9 cellular contexts compared by ENCODE assay signal in the genomic region with DNA sequence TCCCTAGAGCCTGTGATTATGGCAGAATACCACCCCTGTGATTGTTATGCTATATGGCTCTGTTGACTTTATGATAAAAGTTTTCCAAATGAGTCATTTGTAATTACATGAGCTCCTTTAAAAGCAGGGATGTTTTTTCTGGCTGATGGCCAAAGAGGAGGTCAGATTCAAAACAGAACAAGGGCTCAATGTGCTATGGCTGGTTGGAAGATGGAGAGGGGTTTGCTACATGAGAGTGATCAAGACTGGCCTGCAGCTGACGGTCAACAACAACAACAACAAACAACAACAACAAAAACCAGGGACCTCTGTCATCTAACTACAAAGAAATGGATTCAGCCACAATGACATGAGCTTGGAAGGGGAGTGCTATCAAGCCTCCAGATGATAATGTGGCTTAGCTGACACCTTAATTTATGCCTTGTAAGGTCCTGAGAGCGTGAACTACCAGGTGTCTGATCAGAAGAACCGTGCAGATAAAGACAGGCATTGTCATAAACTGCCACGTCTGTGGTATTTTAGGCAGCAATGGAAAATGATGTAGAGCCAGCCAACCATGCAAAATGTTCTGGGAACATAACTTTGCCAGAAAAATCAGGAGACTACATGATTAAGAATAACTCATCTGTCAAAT. TPM values are rescaled to one million over a fixed set of nuclear protein-coding genes. Genes with fewer than 3 reads are reported as not detected.
DNase-seq lines count a peak whose midpoint lies in the region; ATAC-seq and TF ChIP-seq lines count a peak whose summit lies in the region.
"Had no signal": no experiment of that assay in that cellular context is flagged by ENCODE, and none has a peak within 500 bp of the region (broad histone marks: within the 10 kb centered on the region; RNA-seq: fewer than 3 reads in every experiment).

No MANE protein-coding gene starts in this region.

- peak; percentile 87 for DNase-seq in M059J (ENCODE audit: low read depth)
- peak; percentile 10 for DNase-seq in T1000 (lab: John Stamatoyannopoulos, UW)
- DNase-seq in kidney glomerular epithelial cell (lab: John Stamatoyannopoulos, UW) = peak; percentile 78
- no peak for DNase-seq in NK-92 (lab: John Stamatoyannopoulos, UW; ENCODE audit: unreplicated experiment)
- no peak for DNase-seq in spleen
- DNase-seq in SKM-1 (lab: John Stamatoyannopoulos, UW; ENCODE audit: unreplicated experiment) = no peak

- 55 to 68% (median 65%) methylated on average over 4 of the region's 4 CpGs for WGBS in spleen, 5 donors

- H3K9me3 ChIP-seq in BLaER1 treated with 17β-estradiol and CSF1 and Interleukin-3, amounts not matched to agents 10 nM and 100 nM (replicated peaks in 1 of 11) = peaks cover 0 to 8% (median 0%) of the 10 kb centered on the region in 11 experiments; a peak in 1 of 22 replicates
- H3K9me3 ChIP-seq in spleen = no peaks in the 10 kb centered on the region

- H3K27ac ChIP-seq in BLaER1 treated with 17β-estradiol and CSF1 and Interleukin-3, amounts not matched to agents 10 nM and 100 nM = no peak overlapping the region
- H3K27ac ChIP-seq in spleen = no peak overlapping the region
- H3K27ac ChIP-seq: VCaP had no signal

- intact Hi-C loops in spleen (cut with DNase I; ENCODE audit: low total_unique reads) = no loop called here

- no peak for TF ChIP-seq CTCF in spleen (IDR thresholded peaks at IDR 0.05 in 8 of 11, conservative IDR thresholded peaks at IDR 0.05 in 3 of 11)

- peak overlapping the region in 7 of 11 experiments; percentile 8 to 42 (median 17); a peak in 9 of 22 replicates for H3K4me2 ChIP-seq in BLaER1 treated with 17β-estradiol and CSF1 and Interleukin-3, amounts not matched to agents 10 nM and 100 nM

- no peak for TF ChIP-seq POLR2A in spleen (IDR thresholded peaks at IDR 0.05)

- no peak for ATAC-seq in HG02970 (IDR thresholded peaks at IDR 0.05; ENCODE audit: low FRiP score, unreplicated experiment)

- H3K4me1 ChIP-seq in BLaER1 treated with 17β-estradiol and CSF1 and Interleukin-3, amounts not matched to agents 10 nM and 100 nM = peaks cover 16 to 37% (median 26%) of the 10 kb centered on the region in 10 experiments
- peaks cover 0 to 13% (median 0%) of the 10 kb centered on the region in 6 donors for H3K4me1 ChIP-seq in spleen

- no peak overlapping the region for H3K4me3 ChIP-seq in BLaER1 treated with 17β-estradiol and CSF1 and Interleukin-3, amounts not matched to agents 10 nM and 100 nM
- H3K4me3 ChIP-seq in spleen = no peak overlapping the region

- H4K20me1 ChIP-seq in BLaER1 treated with 17β-estradiol and CSF1 and Interleukin-3, amounts not matched to agents 10 nM and 100 nM = no peaks in the 10 kb centered on the region

- H3K27me3 ChIP-seq in BLaER1 treated with 17β-estradiol and CSF1 and Interleukin-3, amounts not matched to agents 10 nM and 100 nM = no peaks in the 10 kb centered on the region
- H3K27me3 ChIP-seq in spleen (replicated peaks in 1 of 7) = peaks cover 0 to 19% (median 0%) of the 10 kb centered on the region in 7 donors

- H3K36me3 ChIP-seq in BLaER1 treated with 17β-estradiol and CSF1 and Interleukin-3, amounts not matched to agents 10 nM and 100 nM = no peaks in the 10 kb centered on the region
- no peaks in the 10 kb centered on the region for H3K36me3 ChIP-seq in spleen

- H3K9ac ChIP-seq in BLaER1 treated with 17β-estradiol and CSF1 and Interleukin-3, amounts not matched to agents 10 nM and 100 nM = no peak overlapping the region

RNA-seq across cellular contexts. Expression of a gene that starts 47.2 kb away (rescaled TPM):
- total RNA-seq in M059J (2014; rRNA removed; shearing (Covaris generic)) = not detected in 2 replicates
- total RNA-seq in spleen = not detected
- polyA plus RNA-seq in spleen = not detected

Comparison
In these comparisons a context has a peak if more than half of its experiments do, and no peak if none do; other contexts are left out.
1. DNase-seq: peak in M059J (single experiment), T1000 (single experiment) and kidney glomerular epithelial cell (single experiment); none in NK-92 (single experiment), spleen (single experiment) and SKM-1 (single experiment).